9 cellular contexts compared by ENCODE assay signal in the genomic region with DNA sequence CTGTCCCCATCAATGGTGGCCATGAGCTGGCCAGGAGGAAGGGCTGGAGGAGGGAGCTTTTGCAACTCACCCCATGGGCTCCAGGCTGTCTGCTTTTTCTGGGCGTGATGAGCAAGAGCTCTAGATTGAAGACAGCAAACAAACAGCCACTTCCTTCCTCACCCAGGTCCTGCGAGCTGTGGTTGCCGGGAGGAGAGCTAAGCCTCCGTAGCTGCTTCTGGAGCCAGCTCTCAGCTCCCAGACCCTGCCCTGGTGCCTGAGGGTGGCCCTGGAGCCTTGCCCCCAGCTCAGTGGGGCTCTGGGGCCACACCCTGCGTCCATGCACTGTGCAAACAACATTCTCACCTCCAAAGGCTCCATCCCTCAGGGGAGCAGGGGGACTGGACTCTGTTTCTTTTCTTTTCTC. TPM values are rescaled to one million over a fixed set of nuclear protein-coding genes. Genes with fewer than 3 reads are reported as not detected.
DNase-seq lines count a peak whose midpoint lies in the region; ATAC-seq and TF ChIP-seq lines count a peak whose summit lies in the region.
"Had no signal": no experiment of that assay in that cellular context is flagged by ENCODE, and none has a peak within 500 bp of the region (broad histone marks: within the 10 kb centered on the region; RNA-seq: fewer than 3 reads in every experiment).

No MANE protein-coding gene starts in this region.

- no peaks in the 10 kb centered on the region for H3K79me2 ChIP-seq in H9 (ENCODE audit: insufficient read depth, low read length)

- H2AK5ac ChIP-seq in H9 (ENCODE audit: insufficient read length, low read length), result no peak overlapping the region

- peak overlapping the region; percentile 92 to 99 (median 96) for H3K27ac Mint-ChIP-seq in CD4-positive, alpha-beta memory T cell
- peak overlapping the region; percentile 68 for H3K27ac Mint-ChIP-seq in activated naive CD4-positive, alpha-beta T cell treated with anti-CD3 and anti-CD28 coated beads for 36 hours
- no peak overlapping the region; a peak in 1 of 7 replicates for H3K27ac Mint-ChIP-seq in H9

- H4K8ac ChIP-seq in H9 (replicated peaks; ENCODE audit: insufficient read length, low read depth, low read length), result no peak overlapping the region

- H2BK20ac ChIP-seq in H9 (ENCODE audit: low read depth, low read length, poor library complexity, severe bottlenecking), result no peak overlapping the region

- no peak overlapping the region for H4K91ac ChIP-seq in H9 (ENCODE audit: insufficient read length, low read depth, low read length)

- peak overlapping the region; percentile 35 to 81 for H3K4me3 ChIP-seq in CD4-positive, alpha-beta memory T cell (ENCODE audit: low read length in 2 of 2)
- peak overlapping the region; percentile 38 for H3K4me3 ChIP-seq in lower lobe of right lung

- peak; percentile 66 to 75 for ATAC-seq in lower lobe of right lung
- no peak for ATAC-seq in HG03342 (IDR thresholded peaks at IDR 0.05; ENCODE audit: unreplicated experiment)

- no peak overlapping the region for H3K4me2 ChIP-seq in H9 (ENCODE audit: insufficient read depth, insufficient read length, low read length)

- H3K36me3 ChIP-seq in CD4-positive, alpha-beta memory T cell (ENCODE audit: insufficient read depth, low read length), result no peaks in the 10 kb centered on the region
- no peaks in the 10 kb centered on the region for H3K36me3 ChIP-seq in lower lobe of right lung

- no peaks in the 10 kb centered on the region for H3K79me1 ChIP-seq in H9 (ENCODE audit: insufficient read depth, low read depth, low read length, poor library complexity, severe bottlenecking)

- H3K23me2 ChIP-seq in H9 (ENCODE audit: insufficient read length, low read depth, low read length, poor library complexity, severe bottlenecking), result no peaks in the 10 kb centered on the region

- no peak overlapping the region for H3K14ac ChIP-seq in H9 (ENCODE audit: insufficient read depth, low read length)

- peak overlapping the region; percentile 75 to 97 (median 84) for H3K4me3 Mint-ChIP-seq in CD4-positive, alpha-beta memory T cell
- peak overlapping the region; percentile 15 for H3K4me3 Mint-ChIP-seq in activated naive CD4-positive, alpha-beta T cell treated with anti-CD3 and anti-CD28 coated beads for 36 hours
- H3K4me3 Mint-ChIP-seq in H9, result no peak overlapping the region

- no peak overlapping the region for H2BK5ac ChIP-seq in H9 (ENCODE audit: insufficient read length, low read length)

- H2AFZ ChIP-seq in H9 (ENCODE audit: low read length), result no peak overlapping the region

- no CpG with 5 or more reads among the region's 5 CpGs for WGBS in H9 (ENCODE audit: extremely low coverage, insufficient read length, low lambda C conversion rate)

- H3K4me1 Mint-ChIP-seq in CD4-positive, alpha-beta memory T cell, result peaks cover 40 to 90% (median 71%) of the 10 kb centered on the region in 4 donors
- peaks cover 58% of the 10 kb centered on the region for H3K4me1 Mint-ChIP-seq in activated naive CD4-positive, alpha-beta T cell treated with anti-CD3 and anti-CD28 coated beads for 36 hours (ENCODE audit: low read depth)
- H3K4me1 Mint-ChIP-seq in H9, result peaks cover 4 to 6% of the 10 kb centered on the region in 2 experiments

- no peak overlapping the region for H3K18ac ChIP-seq in H9 (ENCODE audit: insufficient read length, low read depth, low read length)

- H2BK15ac ChIP-seq in H9 (ENCODE audit: low read depth, low read length), result no peak overlapping the region

- CTCF ChIA-PET in CD4-positive, alpha-beta memory T cell (lab: Charles Lee; ENCODE audit: partially characterized antibody), result interaction anchor here (0.9 to 10.9 kb wide), 20 partner anchors 8 to 123 kb away, joined by 3 to 179 read pairs (median 4); partner anchors contain the start of genes MYO1F and ZNF414
- CTCF ChIA-PET in activated naive CD4-positive, alpha-beta T cell treated with anti-CD3 and anti-CD28 coated beads for 36 hours (lab: Charles Lee), result interaction anchor here (1.0 to 11.0 kb wide), 5 partner anchors 8 to 123 kb away, joined by 3 to 103 read pairs (median 4); partner anchors contain the start of gene MYO1F

- peak; percentile 62 to 84 (median 69) for DNase-seq in CD4-positive, alpha-beta memory T cell
- peak; percentile 67 for DNase-seq in activated naive CD4-positive, alpha-beta T cell treated with anti-CD3 and anti-CD28 coated beads for 36 hours
- DNase-seq in lower lobe of right lung (peak; percentile 71), H9 (no peak), HPDE6-E6E7 (ENCODE audit: extremely low spot score) (no peak), NCI-H2227 (lab: John Stamatoyannopoulos, UW; ENCODE audit: unreplicated experiment) (no peak)

- no peak overlapping the region for H2BK12ac ChIP-seq in H9 (ENCODE audit: insufficient read length, low read depth, low read length)

- POLR2A ChIA-PET in CD4-positive, alpha-beta memory T cell (lab: Charles Lee; ENCODE audit: partially characterized antibody), result interaction anchor here (0.8 to 18.1 kb wide), 17 partner anchors 9 to 1572 kb away, joined by 3 to 461 read pairs (median 7); partner anchors contain the start of genes MARCHF2, NDUFA7, RPS28 and ZNF414

- H3K27ac ChIP-seq in CD4-positive, alpha-beta memory T cell (ENCODE audit: low read depth, low read length), result peak overlapping the region; percentile 41
- H3K27ac ChIP-seq in lower lobe of right lung, result peak overlapping the region; percentile 60
- no peak overlapping the region for H3K27ac ChIP-seq in H9 (ENCODE audit: insufficient read length, low read depth, low read length)

- H3K27me3 Mint-ChIP-seq in CD4-positive, alpha-beta memory T cell, result no peaks in the 10 kb centered on the region
- no peaks in the 10 kb centered on the region for H3K27me3 Mint-ChIP-seq in activated naive CD4-positive, alpha-beta T cell treated with anti-CD3 and anti-CD28 coated beads for 36 hours (ENCODE audit: low read depth)
- H3K27me3 Mint-ChIP-seq in H9 (ENCODE audit: low read depth), result peaks cover 13% of the 10 kb centered on the region

- no peak overlapping the region for H3K23ac ChIP-seq in H9 (ENCODE audit: insufficient read length, low read depth, low read length)

- H3K9me3 ChIP-seq in CD4-positive, alpha-beta memory T cell (ENCODE audit: control insufficient read depth in 1 of 2, low read length in 2 of 2), result no peaks in the 10 kb centered on the region
- H3K9me3 ChIP-seq in lower lobe of right lung (no peaks in the 10 kb centered on the region), H9 (ENCODE audit: control insufficient read depth, low read depth, low read length) (no peaks in the 10 kb centered on the region)

- H3K36me3 Mint-ChIP-seq in CD4-positive, alpha-beta memory T cell, result peaks cover 23 to 30% of the 10 kb centered on the region in 2 donors
- no peaks in the 10 kb centered on the region for H3K36me3 Mint-ChIP-seq in activated naive CD4-positive, alpha-beta T cell treated with anti-CD3 and anti-CD28 coated beads for 36 hours (ENCODE audit: low read depth)
- no peaks in the 10 kb centered on the region for H3K36me3 Mint-ChIP-seq in H9 (ENCODE audit: insufficient read depth in 1 of 3, low read depth in 3 of 3)

- H3K9ac ChIP-seq in H9 (ENCODE audit: extremely low read depth, insufficient read length, low read length), result no peak overlapping the region

- H3K27me3 ChIP-seq in CD4-positive, alpha-beta memory T cell (ENCODE audit: insufficient read depth, low read length), result no peaks in the 10 kb centered on the region
- H3K27me3 ChIP-seq in lower lobe of right lung (ENCODE audit: low read depth), result no peaks in the 10 kb centered on the region
- H3K27me3 ChIP-seq in H9 (ENCODE audit: insufficient read depth, low read length), result no peaks in the 10 kb centered on the region

- H3K56ac ChIP-seq in H9 (ENCODE audit: insufficient read length, low read depth, low read length), result no peak overlapping the region

- no peak overlapping the region for H3K4ac ChIP-seq in H9 (ENCODE audit: low read depth, low read length)

- intact Hi-C loops in CD4-positive, alpha-beta memory T cell (cut with micrococcal nuclease), result no loop called here
- intact Hi-C loops in activated naive CD4-positive, alpha-beta T cell treated with anti-CD3 and anti-CD28 coated beads for 36 hours (cut with micrococcal nuclease), result no loop called here
- intact Hi-C loops in lower lobe of right lung (cut with DNase I), result no loop called here

- H3K9me3 Mint-ChIP-seq in CD4-positive, alpha-beta memory T cell, result peaks cover 0 to 3% (median 0%) of the 10 kb centered on the region in 8 donors
- no peaks in the 10 kb centered on the region for H3K9me3 Mint-ChIP-seq in activated naive CD4-positive, alpha-beta T cell treated with anti-CD3 and anti-CD28 coated beads for 36 hours
- H3K9me3 Mint-ChIP-seq in H9, result no peaks in the 10 kb centered on the region; a peak in 2 of 5 replicates

- TF ChIP-seq CTCF in lower lobe of right lung (IDR thresholded peaks at IDR 0.05) (no peak), H9 (conservative IDR thresholded peaks at IDR 0.05) (no peak)

- no peak overlapping the region for H3T11ph ChIP-seq in H9 (ENCODE audit: low read length)

- no peak overlapping the region for H4K5ac ChIP-seq in H9 (ENCODE audit: insufficient read length, low read depth, low read length)

- no peaks in the 10 kb centered on the region for H4K20me1 ChIP-seq in H9 (ENCODE audit: control insufficient read depth, insufficient read depth, insufficient read length)

- peaks cover 95% of the 10 kb centered on the region for H3K4me1 ChIP-seq in CD4-positive, alpha-beta memory T cell (ENCODE audit: insufficient read depth, low read length)
- H3K4me1 ChIP-seq in lower lobe of right lung, result peaks cover 70% of the 10 kb centered on the region
- no peaks in the 10 kb centered on the region for H3K4me1 ChIP-seq in H9 (ENCODE audit: insufficient read depth, low read length)

- no peak overlapping the region for H2BK120ac ChIP-seq in H9 (ENCODE audit: low read depth, low read length, poor library complexity, severe bottlenecking)

RNA-seq across cellular contexts. Expression of gene MYO1F, which starts 6.2 kb away (rescaled TPM):
- 100 to 1,000 TPM; 329 to 359 TPM for total RNA-seq in CD4-positive, alpha-beta memory T cell
- 100 to 1,000 TPM in 1 of 2 donors, 10 to 100 TPM in 1; 35.9 to 112 TPM for polyA plus RNA-seq in CD4-positive, alpha-beta memory T cell
- polyA plus RNA-seq in PFSK-1 (2012; ENCODE audit: insufficient read length, low read depth), result 5.9 TPM
- 1 to 10 TPM; 2.0 to 2.2 TPM for total RNA-seq in activated naive CD4-positive, alpha-beta T cell treated with anti-CD3 and anti-CD28 coated beads for 36 hours
- 162 TPM for total RNA-seq in lower lobe of right lung
- total RNA-seq in H9 (2021), result 1.0 and 1.2 TPM in 2 replicates

RNA-seq across cellular contexts. Expression of gene ADAMTS10, which starts 39.5 kb away (rescaled TPM):
- 10 to 100 TPM; 66.0 to 67.2 TPM for total RNA-seq in CD4-positive, alpha-beta memory T cell
- polyA plus RNA-seq in CD4-positive, alpha-beta memory T cell, result 1 to 10 TPM in 1 of 2 donors, under 1 TPM in 1; 0.59 to 2.2 TPM
- polyA plus RNA-seq in PFSK-1 (2012; ENCODE audit: insufficient read length, low read depth), result 26.1 TPM
- 1 to 10 TPM; 3.3 to 3.5 TPM for total RNA-seq in activated naive CD4-positive, alpha-beta T cell treated with anti-CD3 and anti-CD28 coated beads for 36 hours
- total RNA-seq in lower lobe of right lung (22.4 TPM), H9 (2021) (25.6 and 26.5 TPM in 2 replicates)

RNA-seq across cellular contexts. Expression of gene ZNF414, which starts 57.0 kb away (rescaled TPM):
- 10 to 100 TPM; 45.1 to 50.4 TPM for total RNA-seq in CD4-positive, alpha-beta memory T cell
- 10 to 100 TPM in 1 of 2 donors, 1 to 10 TPM in 1; 9.5 to 25.8 TPM for polyA plus RNA-seq in CD4-positive, alpha-beta memory T cell
- 58.2 TPM for polyA plus RNA-seq in PFSK-1 (2012; ENCODE audit: insufficient read length, low read depth)
- 10 to 100 TPM; 19.8 to 24.1 TPM for total RNA-seq in activated naive CD4-positive, alpha-beta T cell treated with anti-CD3 and anti-CD28 coated beads for 36 hours
- total RNA-seq in lower lobe of right lung, result 21.6 TPM
- 29.3 and 38.1 TPM in 2 replicates for total RNA-seq in H9 (2021)

RNA-seq across cellular contexts. Expression of gene NFILZ, which starts 59.4 kb away (rescaled TPM):
- not detected for total RNA-seq in CD4-positive, alpha-beta memory T cell
- polyA plus RNA-seq in CD4-positive, alpha-beta memory T cell, result not detected
- polyA plus RNA-seq in PFSK-1 (2012; ENCODE audit: insufficient read length, low read depth), result not detected
- total RNA-seq in activated naive CD4-positive, alpha-beta T cell treated with anti-CD3 and anti-CD28 coated beads for 36 hours, result not detected
- total RNA-seq in lower lobe of right lung, result not detected
- total RNA-seq in H9 (2021), result not detected in 2 replicates
- total RNA-seq: renal cortical epithelial cell had no signal

Comparison
In these comparisons a context has a peak if more than half of its experiments do, and no peak if none do; other contexts are left out.
1. DNase-seq: peak in CD4-positive, alpha-beta memory T cell (5 of 5), activated naive CD4-positive, alpha-beta T cell treated with anti-CD3 and anti-CD28 coated beads for 36 hours (single experiment) and lower lobe of right lung (single experiment); none in H9 (single experiment), HPDE6-E6E7 (single experiment) and NCI-H2227 (single experiment).
2. H3K27ac Mint-ChIP-seq: peak in CD4-positive, alpha-beta memory T cell (7 of 7) and activated naive CD4-positive, alpha-beta T cell treated with anti-CD3 and anti-CD28 coated beads for 36 hours (single experiment); none in H9 (0 of 3).
3. H3K4me3 Mint-ChIP-seq: peak in CD4-positive, alpha-beta memory T cell (8 of 8) and activated naive CD4-positive, alpha-beta T cell treated with anti-CD3 and anti-CD28 coated beads for 36 hours (single experiment); none in H9 (0 of 2).
4. RNA of gene MYO1F, which starts 6.2 kb away (total RNA-seq): 329 to 359 TPM in CD4-positive, alpha-beta memory T cell and 162 TPM in lower lobe of right lung (single experiment); 2.0 to 2.2 TPM in activated naive CD4-positive, alpha-beta T cell treated with anti-CD3 and anti-CD28 coated beads for 36 hours and 1.0 to 1.2 TPM in H9; every median in the first group is over 10 times any median in the second.